ENCODE assay signal across 8 cellular contexts in genomic region chr19:45643024-45643926, GRCh38. TPM values are rescaled to one million over a fixed set of nuclear protein-coding genes. Genes with fewer than 3 reads are reported as not detected.
DNase-seq lines count a peak whose midpoint lies in the region; ATAC-seq and TF ChIP-seq lines count a peak whose summit lies in the region.

No MANE protein-coding gene starts in this region.

- H3K27ac ChIP-seq in SK-N-MC (no peak overlapping the region), tibial nerve (no peak overlapping the region)

- CTCF ChIA-PET in activated naive CD4-positive, alpha-beta T cell treated with anti-CD3 and anti-CD28 coated beads for 36 hours (lab: Charles Lee), result interaction anchor here (0.5 to 2.9 kb wide), 18 partner anchors 9 to 726 kb away, joined by 3 to 38 read pairs (median 4); no protein-coding TSS in a partner anchor

- H3K4me3 ChIP-seq in SK-N-MC (peak overlapping the region; percentile 8), tibial nerve (no peak overlapping the region)

- peak overlapping the region; percentile 99 for H3K27ac Mint-ChIP-seq in activated naive CD4-positive, alpha-beta T cell treated with anti-CD3 and anti-CD28 coated beads for 36 hours
- peak overlapping the region; percentile 59 for H3K27ac Mint-ChIP-seq in osteocyte (ENCODE audit: unreplicated experiment)

- peak overlapping the region; percentile 65 for H3K4me3 Mint-ChIP-seq in activated naive CD4-positive, alpha-beta T cell treated with anti-CD3 and anti-CD28 coated beads for 36 hours
- H3K4me3 Mint-ChIP-seq in osteocyte (ENCODE audit: unreplicated experiment), result peak overlapping the region; percentile 64

- peak; percentile 78 for DNase-seq in AG20443 (ENCODE audit: low spot score)
- DNase-seq in NCI-H1092 (lab: John Stamatoyannopoulos, UW), result peak; percentile 57
- no peak for DNase-seq in SK-N-MC (ENCODE audit: low read depth, low spot score)
- peak; percentile 98 for DNase-seq in activated naive CD4-positive, alpha-beta T cell treated with anti-CD3 and anti-CD28 coated beads for 36 hours
- DNase-seq in globus pallidus (ENCODE audit: low spot score), result peak; percentile 90
- DNase-seq in osteocyte (ENCODE audit: extremely low spot score, unreplicated experiment), result peak; percentile 96
- peak; percentile 70 to 91 for DNase-seq in tibial nerve (ENCODE audit: low spot score in 2 of 2)

- peaks cover 16% of the 10 kb centered on the region for H3K36me3 Mint-ChIP-seq in activated naive CD4-positive, alpha-beta T cell treated with anti-CD3 and anti-CD28 coated beads for 36 hours (ENCODE audit: low read depth)
- no peaks in the 10 kb centered on the region for H3K36me3 Mint-ChIP-seq in osteocyte (ENCODE audit: unreplicated experiment)

- peaks cover 0 to 64% (median 31%) of the 10 kb centered on the region in 4 donors for H3K4me1 ChIP-seq in tibial nerve

- intact Hi-C loops in activated naive CD4-positive, alpha-beta T cell treated with anti-CD3 and anti-CD28 coated beads for 36 hours (cut with micrococcal nuclease), result loop anchor here (1.0 to 10.0 kb wide), 7 partner anchors 29 to 198 kb away; partner anchors contain the start of genes RTN2 and VASP

- WGBS in tibial nerve, 2 donors, result 8 to 12% methylated on average over 25 to 39 of the region's 39 CpGs

- no peak overlapping the region for H3K9ac ChIP-seq in SK-N-MC (ENCODE audit: insufficient read length)

- TF ChIP-seq POLR2A in tibial nerve (IDR thresholded peaks at IDR 0.05), result no peak

- H3K27me3 ChIP-seq in tibial nerve, result peaks cover 0 to 36% of the 10 kb centered on the region in 2 donors

- peaks cover 46% of the 10 kb centered on the region for H3K4me1 Mint-ChIP-seq in activated naive CD4-positive, alpha-beta T cell treated with anti-CD3 and anti-CD28 coated beads for 36 hours (ENCODE audit: low read depth)
- peaks cover 37% of the 10 kb centered on the region for H3K4me1 Mint-ChIP-seq in osteocyte (ENCODE audit: unreplicated experiment)

- TF ChIP-seq EP300 in tibial nerve (IDR thresholded peaks at IDR 0.05), result peak in 1 of 2 donors; percentile 11

- peak; percentile 38 for ATAC-seq in GM21360 (IDR thresholded peaks at IDR 0.05; ENCODE audit: unreplicated experiment)

- H3K9me3 Mint-ChIP-seq in activated naive CD4-positive, alpha-beta T cell treated with anti-CD3 and anti-CD28 coated beads for 36 hours, result no peaks in the 10 kb centered on the region
- no peaks in the 10 kb centered on the region for H3K9me3 Mint-ChIP-seq in osteocyte (ENCODE audit: unreplicated experiment)

- H3K9me3 ChIP-seq in SK-N-MC (ENCODE audit: low read depth, low read length) (no peaks in the 10 kb centered on the region), tibial nerve (no peaks in the 10 kb centered on the region)

- peaks cover 3% of the 10 kb centered on the region for H3K27me3 Mint-ChIP-seq in activated naive CD4-positive, alpha-beta T cell treated with anti-CD3 and anti-CD28 coated beads for 36 hours (ENCODE audit: low read depth)
- H3K27me3 Mint-ChIP-seq in osteocyte (ENCODE audit: unreplicated experiment), result no peaks in the 10 kb centered on the region

- TF ChIP-seq CTCF in osteocyte (IDR thresholded peaks at IDR 0.05) (peak; percentile 99), tibial nerve (IDR thresholded peaks at IDR 0.05) (peak; percentile 93 to 99 (median 96))

- H3K36me3 ChIP-seq in SK-N-MC (ENCODE audit: insufficient read depth, low read length) (no peaks in the 10 kb centered on the region), tibial nerve (no peaks in the 10 kb centered on the region)

RNA-seq across cellular contexts. Expression of gene EML2, which starts 4.1 kb away (rescaled TPM):
- total RNA-seq in activated naive CD4-positive, alpha-beta T cell treated with anti-CD3 and anti-CD28 coated beads for 36 hours, result 100 to 1,000 TPM; 145 to 159 TPM
- 27.1 and 28.6 TPM in 2 replicates for total RNA-seq in osteocyte
- total RNA-seq in tibial nerve, result 10 to 100 TPM; 21.0 to 57.1 (median 25.0) TPM

RNA-seq across cellular contexts. Expression of gene GIPR, which starts 24.7 kb away (rescaled TPM):
- total RNA-seq in activated naive CD4-positive, alpha-beta T cell treated with anti-CD3 and anti-CD28 coated beads for 36 hours, result 1 to 10 TPM; 1.8 to 2.3 TPM
- 0.81 and 1.3 TPM in 2 replicates for total RNA-seq in osteocyte
- 1 to 10 TPM in 1 of 4 donors, under 1 TPM in 1, not detected in 2; 0.98 to 2.4 TPM for total RNA-seq in tibial nerve

RNA-seq across cellular contexts. Expression of gene GPR4, which starts 41.3 kb away (rescaled TPM):
- not detected for total RNA-seq in activated naive CD4-positive, alpha-beta T cell treated with anti-CD3 and anti-CD28 coated beads for 36 hours
- not detected in 2 replicates for total RNA-seq in osteocyte
- 10 to 100 TPM; 12.6 to 15.6 (median 13.8) TPM for total RNA-seq in tibial nerve

RNA-seq across cellular contexts. Expression of gene SNRPD2, which starts 48.5 kb away (rescaled TPM):
- total RNA-seq in activated naive CD4-positive, alpha-beta T cell treated with anti-CD3 and anti-CD28 coated beads for 36 hours, result 100 to 1,000 TPM; 976 to 988 TPM
- total RNA-seq in osteocyte, result 366 and 397 TPM in 2 replicates
- 100 to 1,000 TPM; 125 to 151 (median 137) TPM for total RNA-seq in tibial nerve

RNA-seq across cellular contexts. Expression of gene QPCTL, which starts 49.2 kb away (rescaled TPM):
- total RNA-seq in activated naive CD4-positive, alpha-beta T cell treated with anti-CD3 and anti-CD28 coated beads for 36 hours, result 10 to 100 TPM; 12.0 to 14.1 TPM
- total RNA-seq in osteocyte (14.0 TPM in 2 replicates), tibial nerve (10 to 100 TPM in 2 of 4 donors, 1 to 10 TPM in 2; 5.9 to 13.2 (median 10.5) TPM)

Comparison
In these comparisons a context has a peak if more than half of its experiments do, and no peak if none do; other contexts are left out.
1. RNA of gene GPR4, which starts 41.3 kb away (total RNA-seq): 12.6 to 15.6 TPM in tibial nerve; not detected in activated naive CD4-positive, alpha-beta T cell treated with anti-CD3 and anti-CD28 coated beads for 36 hours and not detected in osteocyte; every median in the first group is over 10 times any median in the second.